2 cellular contexts compared by ENCODE assay signal in genomic region chr5:137618476-137618875, GRCh38.
TF ChIP-seq lines count a peak whose summit lies in the region.

No MANE protein-coding gene starts in this region.

TF ChIP-seq in SK-N-SH, 30 proteins besides CTCF, POLR2A, EP300 and RAD21 (continued from another document):
- no peak for TF ChIP-seq REST (IDR thresholded peaks at IDR 0.05; ENCODE audit: low read depth, low read length)
- no peak for TF ChIP-seq USF2 (IDR thresholded peaks at IDR 0.05; ENCODE audit: borderline replicate concordance, low read depth, low read length)
- TF ChIP-seq FOSL2 (IDR thresholded peaks at IDR 0.05; ENCODE audit: borderline replicate concordance, low read depth) = no peak
- TF ChIP-seq JUND (IDR thresholded peaks at IDR 0.05) = no peak
- no peak for TF ChIP-seq FOXJ3 (CRISPR knock-in tag; IDR thresholded peaks at IDR 0.05)
- TF ChIP-seq ELF1 (IDR thresholded peaks at IDR 0.05) = no peak
- TF ChIP-seq RXRA (IDR thresholded peaks at IDR 0.05; ENCODE audit: borderline replicate concordance, low read depth) = no peak
- no peak for TF ChIP-seq FOXM1 (IDR thresholded peaks at IDR 0.05; ENCODE audit: low read depth)
- no peak for TF ChIP-seq GABPA (IDR thresholded peaks at IDR 0.05; ENCODE audit: low read depth)
- TF ChIP-seq TAF1 (IDR thresholded peaks at IDR 0.05; ENCODE audit: borderline replicate concordance, low read depth, low read length) = no peak
- TF ChIP-seq EZH2phosphoT487 (IDR thresholded peaks at IDR 0.05; ENCODE audit: borderline replicate concordance, low read depth) = no peak
- no peak for TF ChIP-seq MXI1 (IDR thresholded peaks at IDR 0.05; ENCODE audit: low read depth, low read length)
- TF ChIP-seq IRF3 (IDR thresholded peaks at IDR 0.05; ENCODE audit: low read depth, low read length) = no peak
TF ChIP-seq in SK-N-SH: peak in this region for 0.

TF ChIP-seq in SK-N-SH treated with all-trans-retinoic acid at 6 μM for 48 hours, 23 proteins besides CTCF, POLR2A, EP300 and RAD21 (continued from another document):
- TF ChIP-seq POU6F1 (CRISPR knock-in tag; IDR thresholded peaks at IDR 0.05; ENCODE audit: borderline replicate concordance, low read depth) = no peak
